21 cellular contexts compared by ENCODE assay signal in genomic region chr13:70544706-70545105, GRCh38.
DNase-seq lines count a peak whose midpoint lies in the region; ATAC-seq, FAIRE-seq and TF ChIP-seq lines count a peak whose summit lies in the region.
"Had no signal": no experiment of that assay in that cellular context is flagged by ENCODE, and none has a peak within 500 bp of the region (broad histone marks: within the 10 kb centered on the region; RNA-seq: fewer than 3 reads in every experiment).

No MANE protein-coding gene starts in this region.

- TF ChIP-seq EP300 in GM12878 (IDR thresholded peaks at IDR 0.05; ENCODE audit: borderline replicate concordance in 1 of 2, control insufficient read depth in 1 of 2, low read depth in 2 of 2, low read length in 2 of 2): no peak
- no peak for TF ChIP-seq EP300 in upper lobe of left lung (IDR thresholded peaks at IDR 0.05)

- no peak overlapping the region for H2BK12ac ChIP-seq in mesenchymal stem cell (ENCODE audit: low read length in 2 of 2)

- no peaks in the 10 kb centered on the region for H3K79me1 ChIP-seq in mesenchymal stem cell (replicated peaks; ENCODE audit: low read length, poor library complexity, severe bottlenecking)

- no peak overlapping the region for H2BK15ac ChIP-seq in mesenchymal stem cell (ENCODE audit: low read depth, poor library complexity, severe bottlenecking)

- H3K27me3 ChIP-seq in MM.1S (replicated peaks; ENCODE audit: insufficient read depth, low read length) (no peaks in the 10 kb centered on the region), OCI-LY3 (ENCODE audit: low read depth, low read length) (no peaks in the 10 kb centered on the region), GM12878 (replicated peaks in 1 of 2; ENCODE audit: control insufficient read depth in 2 of 2, insufficient read depth in 2 of 2, low read length in 1 of 2) (no peaks in the 10 kb centered on the region), mesenchymal stem cell (ENCODE audit: control insufficient read depth in 1 of 2, insufficient read depth in 1 of 2, low read length in 2 of 2) (no peaks in the 10 kb centered on the region), upper lobe of left lung (no peaks in the 10 kb centered on the region)

- CTCF ChIA-PET in GM12878 (lab: Yijun Ruan, JAX): no interaction called here
- CTCF ChIA-PET in activated naive CD4-positive, alpha-beta T cell treated with anti-CD3 and anti-CD28 coated beads for 36 hours (lab: Charles Lee): no interaction called here

- TF ChIP-seq RAD21 in GM12878 (IDR thresholded peaks at IDR 0.05; ENCODE audit: insufficient read depth, low read depth, low read length): no peak

- RAD21 ChIA-PET in GM12878 (lab: Charles Lee; ENCODE audit: unreplicated experiment): no interaction called here

- H3K4me1 Mint-ChIP-seq in activated naive CD4-positive, alpha-beta T cell treated with anti-CD3 and anti-CD28 coated beads for 36 hours (ENCODE audit: low read depth): no peaks in the 10 kb centered on the region
- H3K4me1 Mint-ChIP-seq: CD4-positive, alpha-beta memory T cell had no signal

- H2AK5ac ChIP-seq in mesenchymal stem cell (ENCODE audit: low read length, severe bottlenecking): no peak overlapping the region

- ATAC-seq in GM12878 (peak; percentile 26), GM18517 (IDR thresholded peaks at IDR 0.05; ENCODE audit: unreplicated experiment) (no peak), upper lobe of left lung (ENCODE audit: low FRiP score in 2 of 2) (no peak)
- ATAC-seq: HCT116 had no signal

- POLR2A ChIA-PET in GM12878 (lab: Charles Lee): no interaction called here

- TF ChIP-seq CTCF in MM.1S (IDR thresholded peaks at IDR 0.05; ENCODE audit: low read length): no peak
- TF ChIP-seq CTCF in OCI-LY3 (IDR thresholded peaks at IDR 0.05; ENCODE audit: low read depth, low read length): no peak
- no peak for TF ChIP-seq CTCF in GM12878 (IDR thresholded peaks at IDR 0.05 in 2 of 3, conservative IDR thresholded peaks at IDR 0.05 in 1 of 3; ENCODE audit: control insufficient read depth in 2 of 3, extremely low read depth in 1 of 3, insufficient read depth in 1 of 3, low read depth in 3 of 3, low read length in 3 of 3)
- TF ChIP-seq CTCF in upper lobe of left lung (IDR thresholded peaks at IDR 0.05): no peak

- no peak overlapping the region for H3K4ac ChIP-seq in mesenchymal stem cell (ENCODE audit: low read depth in 1 of 2, low read length in 2 of 2)

- no peaks in the 10 kb centered on the region for H3F3A ChIP-seq in MM.1S (ENCODE audit: insufficient read depth, low read length)

- no peak overlapping the region for H3K14ac ChIP-seq in mesenchymal stem cell (ENCODE audit: low read length in 2 of 2)

- H3K27ac Mint-ChIP-seq in activated naive CD4-positive, alpha-beta T cell treated with anti-CD3 and anti-CD28 coated beads for 36 hours: no peak overlapping the region
- H3K27ac Mint-ChIP-seq: CD4-positive, alpha-beta memory T cell; H9; HFFc6 had no signal

- no peak overlapping the region for H4K91ac ChIP-seq in mesenchymal stem cell (ENCODE audit: low read length)

- H3K23ac ChIP-seq in mesenchymal stem cell (ENCODE audit: low read length in 2 of 2): no peak overlapping the region

- H3K4me3 ChIP-seq in MM.1S (ENCODE audit: low read length) (no peak overlapping the region), OCI-LY3 (ENCODE audit: low read length) (no peak overlapping the region), GM12878 (no peak overlapping the region), mesenchymal stem cell (ENCODE audit: insufficient read depth in 1 of 2, low read depth in 1 of 2, low read length in 2 of 2) (no peak overlapping the region), upper lobe of left lung (no peak overlapping the region)
- H3K4me3 ChIP-seq: GM23248 had no signal

- H3K4me3 Mint-ChIP-seq in activated naive CD4-positive, alpha-beta T cell treated with anti-CD3 and anti-CD28 coated beads for 36 hours: no peak overlapping the region
- H3K4me3 Mint-ChIP-seq: CD4-positive, alpha-beta memory T cell; H9; HFFc6 had no signal

- H3K4me2 ChIP-seq in MM.1S (ENCODE audit: low read depth, low read length) (0 out of 2 replicates have a peak overlapping the region, but pooled peaks have one; percentile 15), OCI-LY3 (ENCODE audit: low read length) (no peak overlapping the region), GM12878 (ENCODE audit: control insufficient read depth, insufficient read depth) (no peak overlapping the region), mesenchymal stem cell (ENCODE audit: low read length, poor library complexity, severe bottlenecking) (no peak overlapping the region)

- peak; percentile 54 for DNase-seq in MM.1S
- no peak for DNase-seq in GM12878 (ENCODE audit: low read depth, low spot score)
- DNase-seq in mesenchymal stem cell: peak; percentile 5
- no peak for DNase-seq in activated naive CD4-positive, alpha-beta T cell treated with anti-CD3 and anti-CD28 coated beads for 36 hours
- no peak for DNase-seq in upper lobe of left lung
- DNase-seq in activated CD4-positive, alpha-beta T cell treated with anti-CD3 and anti-CD28 coated beads, Interleukin-2, amount 50 U/mL, for 4 hours: no peak
- DNase-seq: C1 segment of cervical spinal cord; Calu3; CD4-positive, alpha-beta memory T cell; COR-L47; DMS53; DMS79 treated with DMSO at 0.1 percent for 48 hours; GF-D8; GM23248; H9; HFFc6 had no signal

- H3K79me2 ChIP-seq in MM.1S (ENCODE audit: low read length) (no peaks in the 10 kb centered on the region), OCI-LY3 (ENCODE audit: low read length) (no peaks in the 10 kb centered on the region), GM12878 (ENCODE audit: control insufficient read depth, insufficient read depth, low read length) (no peaks in the 10 kb centered on the region)

- 75% methylated on average over 2 of the region's 2 CpGs for WGBS in GM12878 (ENCODE audit: insufficient coverage, insufficient replicate concordance, low lambda C conversion rate, missing lambda C conversion rate)
- 23% methylated on average over 1 of the region's 2 CpGs for WGBS in mesenchymal stem cell
- 85 to 87% methylated on average over 2 of the region's 2 CpGs for WGBS in upper lobe of left lung, 2 donors

- H3K4me1 ChIP-seq in MM.1S (ENCODE audit: low read length): no peaks in the 10 kb centered on the region
- no peaks in the 10 kb centered on the region for H3K4me1 ChIP-seq in OCI-LY3 (ENCODE audit: low read length)
- H3K4me1 ChIP-seq in GM12878 (ENCODE audit: control insufficient read depth, insufficient read depth, low read length): no peaks in the 10 kb centered on the region
- no peaks in the 10 kb centered on the region for H3K4me1 ChIP-seq in mesenchymal stem cell (ENCODE audit: control insufficient read depth, insufficient read depth, low read depth, low read length)
- H3K4me1 ChIP-seq in upper lobe of left lung: no peaks in the 10 kb centered on the region

- no peak overlapping the region for H3K18ac ChIP-seq in mesenchymal stem cell (ENCODE audit: low read depth in 1 of 2, low read length in 2 of 2)

- H2AFZ ChIP-seq in MM.1S (ENCODE audit: low read length) (no peak overlapping the region), OCI-LY3 (ENCODE audit: low read depth, low read length) (peak overlapping the region; percentile 67; the same call in 1 of the 2 replicates), GM12878 (ENCODE audit: control insufficient read depth, low read depth, low read length) (no peak overlapping the region), mesenchymal stem cell (ENCODE audit: low read depth, low read length) (no peak overlapping the region)
- H2AFZ ChIP-seq: GM23248 had no signal

- H4K8ac ChIP-seq in mesenchymal stem cell (ENCODE audit: low read length): no peak overlapping the region

- H3K27me3 Mint-ChIP-seq in activated naive CD4-positive, alpha-beta T cell treated with anti-CD3 and anti-CD28 coated beads for 36 hours (ENCODE audit: low read depth): no peaks in the 10 kb centered on the region
- H3K27me3 Mint-ChIP-seq: CD4-positive, alpha-beta memory T cell had no signal

- H3K36me3 ChIP-seq in MM.1S (replicated peaks; ENCODE audit: insufficient read depth, low read length) (no peaks in the 10 kb centered on the region), OCI-LY3 (replicated peaks; ENCODE audit: low read depth, low read length) (no peaks in the 10 kb centered on the region), GM12878 (ENCODE audit: control insufficient read depth in 2 of 2, insufficient read depth in 2 of 2, low read length in 1 of 2) (no peaks in the 10 kb centered on the region), mesenchymal stem cell (ENCODE audit: control insufficient read depth in 1 of 2, insufficient read depth in 2 of 2, low read depth in 1 of 2, low read length in 2 of 2) (no peaks in the 10 kb centered on the region), upper lobe of left lung (no peaks in the 10 kb centered on the region)

- no peak for TF ChIP-seq POLR2A in GM12878 (IDR thresholded peaks at IDR 0.05; ENCODE audit: low read depth, low read length)
- no peak for TF ChIP-seq POLR2A in upper lobe of left lung (IDR thresholded peaks at IDR 0.05)

- no TSS peak for BruUV-seq in GM12878 (replicated peaks; lab: Mats Ljungman, UMichigan)

- SMC1A ChIA-PET in GM12878 (lab: Charles Lee; ENCODE audit: uncharacterized antibody, unreplicated experiment): no interaction called here

- H4K20me1 ChIP-seq in MM.1S (ENCODE audit: insufficient read depth, low read length): no peaks in the 10 kb centered on the region
- no peaks in the 10 kb centered on the region for H4K20me1 ChIP-seq in OCI-LY3 (ENCODE audit: insufficient read depth, low read length)
- H4K20me1 ChIP-seq in GM12878 (ENCODE audit: control insufficient read depth, insufficient read depth): no peaks in the 10 kb centered on the region

- no peak for FAIRE-seq in GM12878 (lab: Jason Lieb, UNC)
- FAIRE-seq: GM12892, GM19239 had no signal

- H3K27ac ChIP-seq in MM.1S (ENCODE audit: low read length) (no peak overlapping the region), OCI-LY3 (ENCODE audit: low read length) (no peak overlapping the region), GM12878 (ENCODE audit: control insufficient read depth, insufficient read depth) (no peak overlapping the region), mesenchymal stem cell (ENCODE audit: low read length, poor library complexity, severe bottlenecking) (no peak overlapping the region), upper lobe of left lung (no peak overlapping the region)
- H3K27ac ChIP-seq: GM23248 had no signal

- H3K9me3 Mint-ChIP-seq in activated naive CD4-positive, alpha-beta T cell treated with anti-CD3 and anti-CD28 coated beads for 36 hours: no peaks in the 10 kb centered on the region
- H3K9me3 Mint-ChIP-seq: H9 had no signal

- H2BK120ac ChIP-seq in mesenchymal stem cell (ENCODE audit: low read depth, low read length): no peak overlapping the region

- intact Hi-C loops in GM12878 (cut with micrococcal nuclease; ENCODE audit: unreplicated experiment): no loop called here
- intact Hi-C loops in activated naive CD4-positive, alpha-beta T cell treated with anti-CD3 and anti-CD28 coated beads for 36 hours (cut with micrococcal nuclease): no loop called here

- H3K9me2 ChIP-seq in MM.1S (replicated peaks; ENCODE audit: insufficient read depth, low read length): no peaks in the 10 kb centered on the region

- no peak overlapping the region for H2BK5ac ChIP-seq in mesenchymal stem cell (ENCODE audit: low read depth, low read length, poor library complexity, severe bottlenecking)

- H3K36me3 Mint-ChIP-seq in activated naive CD4-positive, alpha-beta T cell treated with anti-CD3 and anti-CD28 coated beads for 36 hours (ENCODE audit: low read depth): no peaks in the 10 kb centered on the region
- H3K36me3 Mint-ChIP-seq: CD4-positive, alpha-beta memory T cell had no signal

- H3K9ac ChIP-seq in MM.1S (ENCODE audit: low read length): no peak overlapping the region
- H3K9ac ChIP-seq in OCI-LY3 (ENCODE audit: low read length): no peak overlapping the region
- H3K9ac ChIP-seq in GM12878 (ENCODE audit: control insufficient read depth, insufficient read depth, low read length): no peak overlapping the region
- no peak overlapping the region for H3K9ac ChIP-seq in mesenchymal stem cell (ENCODE audit: low read length)
- H3K9ac ChIP-seq: GM23248 had no signal

- in situ Hi-C loops in GM12878 (cut with MboI): no loop called here

- H3K9me3 ChIP-seq in MM.1S (replicated peaks; ENCODE audit: insufficient read depth, low read length) (no peaks in the 10 kb centered on the region), OCI-LY3 (ENCODE audit: insufficient read depth, low read length) (no peaks in the 10 kb centered on the region), GM12878 (replicated peaks; ENCODE audit: control insufficient read depth, insufficient read depth, low read length) (no peaks in the 10 kb centered on the region), mesenchymal stem cell (ENCODE audit: control insufficient read depth, low read length) (no peaks in the 10 kb centered on the region), upper lobe of left lung (no peaks in the 10 kb centered on the region)

Comparison
In these comparisons a context has a peak if more than half of its experiments do, and no peak if none do; other contexts are left out.
1. DNase-seq: peak in MM.1S (single experiment) and mesenchymal stem cell (single experiment); none in GM12878 (single experiment), activated naive CD4-positive, alpha-beta T cell treated with anti-CD3 and anti-CD28 coated beads for 36 hours (single experiment), upper lobe of left lung (0 of 2) and activated CD4-positive, alpha-beta T cell treated with anti-CD3 and anti-CD28 coated beads, Interleukin-2, amount 50 U/mL, for 4 hours (0 of 2).